ENCODE assay signal across 27 cellular contexts in the genomic region with DNA sequence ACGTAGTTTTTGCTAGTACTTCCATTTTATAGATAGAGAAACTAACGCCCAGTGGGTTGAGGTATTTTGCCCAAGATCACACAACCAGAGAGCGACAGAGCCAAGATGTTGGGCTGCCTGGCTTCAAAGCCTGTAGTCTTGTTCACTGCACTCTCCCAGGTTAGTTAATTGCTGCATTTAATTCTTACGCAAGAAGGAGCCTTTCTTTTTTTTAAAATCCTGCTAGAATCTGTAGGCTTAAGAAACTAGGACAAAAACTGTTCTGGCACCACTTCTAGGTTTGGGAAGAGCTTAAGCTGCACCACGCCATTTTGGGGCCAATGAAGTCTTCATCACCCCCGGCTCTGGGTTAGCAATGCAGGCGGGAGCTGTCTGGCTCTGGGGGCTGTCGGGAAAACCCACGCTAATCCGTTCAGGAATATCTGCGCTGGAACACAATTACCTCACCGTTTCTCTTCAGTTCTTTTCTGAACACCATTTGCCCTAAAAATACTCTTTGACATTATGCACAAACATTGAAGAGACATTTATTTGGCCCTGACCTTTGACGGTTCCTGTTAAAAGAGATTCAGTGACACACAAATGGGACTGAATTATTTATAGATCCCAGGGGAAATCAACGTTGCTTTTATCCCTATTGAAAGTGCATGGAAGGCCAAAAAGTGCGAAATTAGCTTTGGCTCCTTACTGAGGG.
"Had no signal": no experiment of that assay in that cellular context is flagged by ENCODE, and none has a peak within 500 bp of the region (broad histone marks: within the 10 kb centered on the region; RNA-seq: fewer than 3 reads in every experiment).

No MANE protein-coding gene starts in this region.

- H3K4me1 ChIP-seq: foreskin keratinocyte, lower lobe of right lung, psoas muscle, suprapubic skin, transverse colon had no signal

- H3K36me3 Mint-ChIP-seq: activated naive CD8-positive, alpha-beta T cell treated with anti-CD3 and anti-CD28 coated beads, Interleukin-2, amount 10 ng/mL, durations not matched to agents 7 days and 5 days; immature natural killer cell; naive thymus-derived CD4-positive, alpha-beta T cell; stimulated activated effector memory CD8-positive, alpha-beta T cell treated with anti-CD3 and anti-CD28 coated beads, Interleukin-12 subunit alpha, Interleukin-12 subunit beta, amount 100 ng/mL, for 72 hours; T-cell had no signal

- H3K4me3 Mint-ChIP-seq: activated naive CD8-positive, alpha-beta T cell treated with anti-CD3 and anti-CD28 coated beads, Interleukin-2, amount 10 ng/mL, durations not matched to agents 7 days and 5 days; activated T-helper 17 cell treated with anti-CD3 and anti-CD28 coated beads, Interleukin-2, amount 50 U/mL, for 72 hours; immature natural killer cell; naive thymus-derived CD4-positive, alpha-beta T cell; stimulated activated effector memory CD8-positive, alpha-beta T cell treated with anti-CD3 and anti-CD28 coated beads, Interleukin-12 subunit alpha, Interleukin-12 subunit beta, amount 100 ng/mL, for 72 hours; stimulated activated naive CD8-positive, alpha-beta T cell treated with anti-CD3 and anti-CD28 coated beads, Interleukin-15, amount 100 ng/mL, for 72 hours; T-cell; T-helper 2 cell treated with Interferon-gamma antibody and Interleukin-4, amounts not matched to agents 5 μg/mL and 100 μg/mL, for 36 hours had no signal

- H3K4me3 ChIP-seq: hepatocyte, lower lobe of right lung, ovary, psoas muscle, suprapubic skin, transverse colon had no signal

- ATAC-seq: activated T-helper 17 cell treated with anti-CD3 and anti-CD28 coated beads, Interleukin-2, amount 50 U/mL, for 72 hours; foreskin keratinocyte; left lobe of liver; lower lobe of right lung; naive thymus-derived CD4-positive, alpha-beta T cell; psoas muscle; sciatic nerve; stimulated activated effector memory CD8-positive, alpha-beta T cell treated with anti-CD3 and anti-CD28 coated beads, Interleukin-12 subunit alpha, Interleukin-12 subunit beta, amount 100 ng/mL, for 72 hours; stimulated activated naive CD8-positive, alpha-beta T cell treated with anti-CD3 and anti-CD28 coated beads, Interleukin-15, amount 100 ng/mL, for 72 hours; T-cell had no signal

- H3K36me3 ChIP-seq: lower lobe of right lung, ovary, suprapubic skin, transverse colon, WERI-Rb-1 had no signal

- H3K4me2 ChIP-seq: hepatocyte had no signal

- H3K9me3 Mint-ChIP-seq: activated naive CD8-positive, alpha-beta T cell treated with anti-CD3 and anti-CD28 coated beads, Interleukin-2, amount 10 ng/mL, durations not matched to agents 7 days and 5 days; stimulated activated effector memory CD8-positive, alpha-beta T cell treated with anti-CD3 and anti-CD28 coated beads, Interleukin-12 subunit alpha, Interleukin-12 subunit beta, amount 100 ng/mL, for 72 hours; stimulated activated naive CD8-positive, alpha-beta T cell treated with anti-CD3 and anti-CD28 coated beads, Interleukin-15, amount 100 ng/mL, for 72 hours; T-helper 2 cell treated with Interferon-gamma antibody and Interleukin-4, amounts not matched to agents 5 μg/mL and 100 μg/mL, for 36 hours had no signal

- H3K79me2 ChIP-seq: hepatocyte had no signal

- H3K27ac Mint-ChIP-seq: activated naive CD8-positive, alpha-beta T cell treated with anti-CD3 and anti-CD28 coated beads, Interleukin-2, amount 10 ng/mL, durations not matched to agents 7 days and 5 days; activated T-helper 17 cell treated with anti-CD3 and anti-CD28 coated beads, Interleukin-2, amount 50 U/mL, for 72 hours; immature natural killer cell; naive thymus-derived CD4-positive, alpha-beta T cell; stimulated activated effector memory CD8-positive, alpha-beta T cell treated with anti-CD3 and anti-CD28 coated beads, Interleukin-12 subunit alpha, Interleukin-12 subunit beta, amount 100 ng/mL, for 72 hours; stimulated activated naive CD8-positive, alpha-beta T cell treated with anti-CD3 and anti-CD28 coated beads, Interleukin-15, amount 100 ng/mL, for 72 hours; T-cell; T-helper 2 cell treated with Interferon-gamma antibody and Interleukin-4, amounts not matched to agents 5 μg/mL and 100 μg/mL, for 36 hours had no signal

- H3K27me3 Mint-ChIP-seq: activated naive CD8-positive, alpha-beta T cell treated with anti-CD3 and anti-CD28 coated beads, Interleukin-2, amount 10 ng/mL, durations not matched to agents 7 days and 5 days; stimulated activated naive CD8-positive, alpha-beta T cell treated with anti-CD3 and anti-CD28 coated beads, Interleukin-15, amount 100 ng/mL, for 72 hours had no signal

- DNase-seq: activated CD4-positive, alpha-beta T cell treated with anti-CD3 and anti-CD28 coated beads, Interleukin-2, amount 50 U/mL, for 1 hour; activated CD4-positive, CD25-positive, alpha-beta regulatory T cell treated with anti-CD3 and anti-CD28 coated beads, Interleukin-2, amount 50 U/mL, for 72 hours; activated naive CD4-positive, alpha-beta T cell; activated naive CD8-positive, alpha-beta T cell treated with anti-CD3 and anti-CD28 coated beads, Interleukin-2, amount 10 ng/mL, durations not matched to agents 7 days and 5 days; activated T-cell treated with anti-CD3 and anti-CD28 coated beads, Interleukin-2, amount 50 U/mL, for 1 hour; amniotic stem cell; effector CD4-positive, alpha-beta T cell; erythroblast; foreskin keratinocyte; immature natural killer cell; lower lobe of right lung; naive thymus-derived CD4-positive, alpha-beta T cell; ovary; psoas muscle; small intestine; stimulated activated CD4-positive, alpha-beta T cell treated with anti-CD3 and anti-CD28 coated beads, Interleukin-2, amount 100 ng/mL, for 24 hours; stimulated activated naive CD8-positive, alpha-beta T cell treated with anti-CD3 and anti-CD28 coated beads, Interleukin-15, amount 100 ng/mL, for 72 hours; T-cell; transverse colon; WERI-Rb-1 had no signal

- H3K27ac ChIP-seq: foreskin keratinocyte, hepatocyte, lower lobe of right lung, ovary, psoas muscle, suprapubic skin, transverse colon, WERI-Rb-1 had no signal

- H3K9me3 ChIP-seq: lower lobe of right lung, ovary, psoas muscle, suprapubic skin, transverse colon had no signal

- H3K27me3 ChIP-seq: foreskin keratinocyte, hepatocyte, ovary, transverse colon had no signal

- H2AFZ ChIP-seq: hepatocyte had no signal

- H3K4me1 Mint-ChIP-seq: activated naive CD8-positive, alpha-beta T cell treated with anti-CD3 and anti-CD28 coated beads, Interleukin-2, amount 10 ng/mL, durations not matched to agents 7 days and 5 days; activated T-helper 17 cell treated with anti-CD3 and anti-CD28 coated beads, Interleukin-2, amount 50 U/mL, for 72 hours; immature natural killer cell; naive thymus-derived CD4-positive, alpha-beta T cell; stimulated activated effector memory CD8-positive, alpha-beta T cell treated with anti-CD3 and anti-CD28 coated beads, Interleukin-12 subunit alpha, Interleukin-12 subunit beta, amount 100 ng/mL, for 72 hours; stimulated activated naive CD8-positive, alpha-beta T cell treated with anti-CD3 and anti-CD28 coated beads, Interleukin-15, amount 100 ng/mL, for 72 hours; T-cell had no signal
